Comparison of ENCODE assay signal across 1 cellular context in the genomic region with DNA sequence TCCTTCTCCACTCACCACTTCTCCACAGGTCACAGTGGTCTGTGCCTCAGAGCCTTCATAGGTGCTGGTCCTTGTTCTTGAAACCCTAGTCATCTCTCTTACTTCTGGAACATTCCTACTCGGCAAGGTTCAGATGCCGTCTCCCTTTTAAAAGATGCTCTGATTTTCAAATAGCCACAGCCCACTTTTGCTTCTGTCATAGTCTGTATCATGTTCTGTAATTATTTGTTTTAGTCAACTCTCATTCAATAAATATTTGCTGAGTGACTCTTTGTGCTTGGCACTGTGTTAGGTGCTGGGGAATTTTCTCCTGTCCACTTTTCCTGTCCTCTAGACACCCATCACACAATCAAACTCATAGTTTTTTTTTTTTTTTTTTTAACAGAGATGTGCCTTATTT.
TF ChIP-seq lines count a peak whose summit lies in the region.

No MANE protein-coding gene starts in this region.

TF ChIP-seq in liver, 16 proteins besides CTCF, POLR2A, EP300 and RAD21 (continued from another document):
- TF ChIP-seq RXRA (IDR thresholded peaks at IDR 0.05) (peak in 1 of 2 donors; percentile 52), YY1 (IDR thresholded peaks at IDR 0.05) (peak; percentile 17), NR2F2 (IDR thresholded peaks at IDR 0.05) (no peak), TAF1 (conservative IDR thresholded peaks at IDR 0.05) (no peak), EGR1 (IDR thresholded peaks at IDR 0.05; ENCODE audit: low read depth in 2 of 2) (no peak)
TF ChIP-seq in liver: peak in this region for 8.
